1 cellular context compared by ENCODE assay signal in genomic region chr2:161028581-161028980, GRCh38.
TF ChIP-seq lines count a peak whose summit lies in the region.

No MANE protein-coding gene starts in this region.

TF ChIP-seq in IMR-90, 13 proteins besides CTCF, POLR2A, EP300 and RAD21:
- TF ChIP-seq USF2 (IDR thresholded peaks at IDR 0.05; ENCODE audit: low read depth, low read length): no peak
- TF ChIP-seq CEBPB (IDR thresholded peaks at IDR 0.05; ENCODE audit: low read depth, low read length): no peak
- TF ChIP-seq BHLHE40 (IDR thresholded peaks at IDR 0.05; ENCODE audit: low read depth, low read length): no peak
- TF ChIP-seq MXI1 (IDR thresholded peaks at IDR 0.05; ENCODE audit: borderline replicate concordance, low read depth, low read length): no peak
- no peak for TF ChIP-seq MAZ (IDR thresholded peaks at IDR 0.05; ENCODE audit: borderline replicate concordance, low read depth, low read length)
- TF ChIP-seq RFX5 (IDR thresholded peaks at IDR 0.05; ENCODE audit: low read depth, low read length): no peak
- no peak for TF ChIP-seq FOS (IDR thresholded peaks at IDR 0.05; ENCODE audit: low read depth, low read length)
- TF ChIP-seq CHD1 (IDR thresholded peaks at IDR 0.05; ENCODE audit: low read depth, low read length): no peak
- no peak for TF ChIP-seq ELK1 (IDR thresholded peaks at IDR 0.05; ENCODE audit: borderline replicate concordance, low read depth, low read length)
- TF ChIP-seq NFE2L2 (IDR thresholded peaks at IDR 0.05; ENCODE audit: low read depth, low read length): no peak
- no peak for TF ChIP-seq MAFK (IDR thresholded peaks at IDR 0.05; ENCODE audit: low read depth, low read length)
- no peak for TF ChIP-seq RCOR1 (IDR thresholded peaks at IDR 0.05; ENCODE audit: insufficient replicate concordance, low read length)
- TF ChIP-seq SMC3 (IDR thresholded peaks at IDR 0.05; ENCODE audit: low read depth, low read length): no peak
